In the genomic region with DNA sequence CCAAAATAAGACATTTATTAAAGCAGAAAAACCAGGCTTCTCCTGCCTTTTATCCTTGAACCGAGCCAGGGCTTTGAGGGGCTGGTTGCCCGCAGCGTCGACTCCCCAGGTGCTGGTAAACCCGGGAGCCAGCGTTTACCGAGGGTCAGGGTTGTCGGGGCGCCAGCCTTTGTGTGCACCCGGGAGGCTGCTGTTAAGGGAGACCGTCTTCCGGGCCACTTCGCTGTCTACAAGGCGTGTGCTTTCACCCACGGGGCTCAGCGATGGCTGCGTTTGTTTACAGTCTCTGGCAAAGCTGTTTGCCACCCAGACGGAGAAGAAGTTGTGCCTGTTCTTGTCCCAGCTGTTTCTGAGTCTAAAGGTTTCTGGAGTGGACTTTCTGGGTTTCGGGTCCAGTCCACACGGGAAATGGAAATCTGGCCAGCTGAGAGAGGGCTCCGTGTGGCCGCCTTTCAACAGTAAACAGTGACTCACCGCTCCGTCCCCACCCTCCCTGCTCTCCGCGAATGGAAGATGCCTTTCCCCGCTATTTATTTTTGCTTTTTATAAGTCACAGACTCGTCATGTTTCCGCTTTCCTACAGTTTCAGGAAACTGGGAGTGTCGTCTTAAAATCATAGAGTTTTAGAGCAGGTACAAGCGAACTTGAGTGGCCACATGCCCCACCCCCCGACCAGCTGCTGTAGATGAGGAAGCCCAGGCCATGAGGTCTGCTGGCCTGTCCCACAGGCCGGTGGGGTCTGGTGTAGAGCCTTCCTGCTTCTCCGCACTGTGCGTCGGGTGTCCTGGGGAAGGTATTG, we compare ENCODE assay signal across 8 cellular contexts. TPM values are rescaled to one million over a fixed set of nuclear protein-coding genes. Genes with fewer than 3 reads are reported as not detected.
DNase-seq lines count a peak whose midpoint lies in the region; ATAC-seq lines count a peak whose summit lies in the region.

No MANE protein-coding gene starts in this region.

- peak overlapping the region; percentile 45 for H4K91ac ChIP-seq in mesenchymal stem cell (ENCODE audit: low read length)

- H2BK120ac ChIP-seq in mesenchymal stem cell (ENCODE audit: low read depth, low read length): peak overlapping the region; percentile 87

- POLR2A ChIA-PET in activated CD4-positive, alpha-beta T cell treated with anti-CD3 and anti-CD28 coated beads, Interleukin-2, amount 10 ng/mL, durations not matched to agents 7 days and 5 days (lab: Charles Lee): no interaction called here

- H2AFZ ChIP-seq in mesenchymal stem cell (ENCODE audit: low read depth, low read length): no peak overlapping the region

- H3K9me3 ChIP-seq in mesenchymal stem cell (ENCODE audit: control insufficient read depth, low read length): no peaks in the 10 kb centered on the region

- peak overlapping the region; percentile 95 for H3K27ac Mint-ChIP-seq in activated CD4-positive, alpha-beta T cell treated with anti-CD3 and anti-CD28 coated beads, Interleukin-2, amount 10 ng/mL, durations not matched to agents 7 days and 5 days

- peak overlapping the region; percentile 3 for H2AK5ac ChIP-seq in mesenchymal stem cell (ENCODE audit: low read length, severe bottlenecking)

- H3K14ac ChIP-seq in mesenchymal stem cell (ENCODE audit: low read length in 2 of 2): peak overlapping the region in 1 of 2 experiments; percentile 19

- H2BK5ac ChIP-seq in mesenchymal stem cell (ENCODE audit: low read depth, low read length, poor library complexity, severe bottlenecking): peak overlapping the region; percentile 2

- peak overlapping the region; percentile 90 for H3K27ac ChIP-seq in mesenchymal stem cell (ENCODE audit: low read length, poor library complexity, severe bottlenecking)

- H3K4me1 Mint-ChIP-seq in activated CD4-positive, alpha-beta T cell treated with anti-CD3 and anti-CD28 coated beads, Interleukin-2, amount 10 ng/mL, durations not matched to agents 7 days and 5 days: peaks cover 35% of the 10 kb centered on the region

- H4K8ac ChIP-seq in mesenchymal stem cell (ENCODE audit: low read length): peak overlapping the region; percentile 78

- peak overlapping the region; percentile 88 for H3K9ac ChIP-seq in mesenchymal stem cell (ENCODE audit: low read length)

- H3K27me3 ChIP-seq in mesenchymal stem cell (ENCODE audit: control insufficient read depth in 1 of 2, insufficient read depth in 1 of 2, low read length in 2 of 2): no peaks in the 10 kb centered on the region

- H3K4me3 Mint-ChIP-seq in activated CD4-positive, alpha-beta T cell treated with anti-CD3 and anti-CD28 coated beads, Interleukin-2, amount 10 ng/mL, durations not matched to agents 7 days and 5 days: peak overlapping the region; percentile 85

- no peaks in the 10 kb centered on the region for H3K27me3 Mint-ChIP-seq in activated CD4-positive, alpha-beta T cell treated with anti-CD3 and anti-CD28 coated beads, Interleukin-2, amount 10 ng/mL, durations not matched to agents 7 days and 5 days

- 11% methylated on average over 36 of the region's 36 CpGs for WGBS in mesenchymal stem cell

- H3K23ac ChIP-seq in mesenchymal stem cell (ENCODE audit: low read length in 2 of 2): no peak overlapping the region

- peak overlapping the region; percentile 75 for H2BK15ac ChIP-seq in mesenchymal stem cell (ENCODE audit: low read depth, poor library complexity, severe bottlenecking)

- H3K4me3 ChIP-seq in mesenchymal stem cell (ENCODE audit: insufficient read depth in 1 of 2, low read depth in 1 of 2, low read length in 2 of 2): peak overlapping the region; percentile 26 to 86

- H3K79me1 ChIP-seq in mesenchymal stem cell (replicated peaks; ENCODE audit: low read length, poor library complexity, severe bottlenecking): peaks cover 2% of the 10 kb centered on the region

- peak overlapping the region; percentile 97 for H3K4me2 ChIP-seq in mesenchymal stem cell (ENCODE audit: low read length, poor library complexity, severe bottlenecking)

- peaks cover 67% of the 10 kb centered on the region for H3K4me1 ChIP-seq in mesenchymal stem cell (ENCODE audit: control insufficient read depth, insufficient read depth, low read depth, low read length)

- peaks cover 2% of the 10 kb centered on the region for H3K36me3 Mint-ChIP-seq in activated CD4-positive, alpha-beta T cell treated with anti-CD3 and anti-CD28 coated beads, Interleukin-2, amount 10 ng/mL, durations not matched to agents 7 days and 5 days (ENCODE audit: low read depth)

- H3K4ac ChIP-seq in mesenchymal stem cell (ENCODE audit: low read depth in 1 of 2, low read length in 2 of 2): peak overlapping the region; percentile 10 to 55

- H2BK12ac ChIP-seq in mesenchymal stem cell (ENCODE audit: low read length in 2 of 2): peak overlapping the region; percentile 23 to 94

- H3K36me3 ChIP-seq in mesenchymal stem cell (ENCODE audit: control insufficient read depth in 1 of 2, insufficient read depth in 2 of 2, low read depth in 1 of 2, low read length in 2 of 2): peaks cover 0 to 3% of the 10 kb centered on the region in 2 experiments

- H3K18ac ChIP-seq in mesenchymal stem cell (ENCODE audit: low read depth in 1 of 2, low read length in 2 of 2): peak overlapping the region; percentile 81 to 84

- CTCF ChIA-PET in activated CD4-positive, alpha-beta T cell treated with anti-CD3 and anti-CD28 coated beads, Interleukin-2, amount 10 ng/mL, durations not matched to agents 7 days and 5 days (lab: Charles Lee): interaction anchor here (0.6 to 1.0 kb wide), 3 partner anchors 20 to 100 kb away, joined by 3 read pairs; partner anchors contain the start of gene TMEM184A

- ATAC-seq in HG03354 (IDR thresholded peaks at IDR 0.05; ENCODE audit: poor library complexity, severe bottlenecking, unreplicated experiment): no peak

- peak; percentile 95 for DNase-seq in CD1c-positive myeloid dendritic cell (ENCODE audit: extremely low spot score)
- peak; percentile 93 for DNase-seq in LHCN-M2 (ENCODE audit: low read depth)
- DNase-seq in activated CD4-positive, alpha-beta T cell treated with anti-CD3 and anti-CD28 coated beads, Interleukin-2, amount 10 ng/mL, durations not matched to agents 7 days and 5 days: peak; percentile 67
- peak; percentile 96 to 97 for DNase-seq in dermis microvascular lymphatic vessel endothelial cell (ENCODE audit: low read depth in 2 of 2)
- peak; percentile 96 for DNase-seq in mesenchymal stem cell
- peak; percentile 30 to 34 for DNase-seq in stimulated activated CD8-positive, alpha-beta memory T cell treated with anti-CD3 and anti-CD28 coated beads, Interleukin-2, amount 100 ng/mL, for 48 hours (ENCODE audit: low read depth in 2 of 2)
- DNase-seq in NCI-H146 treated with DMSO at 0.1 percent for 48 hours (lab: John Stamatoyannopoulos, UW; ENCODE audit: unreplicated experiment): no peak

- no peaks in the 10 kb centered on the region for H3K9me3 Mint-ChIP-seq in activated CD4-positive, alpha-beta T cell treated with anti-CD3 and anti-CD28 coated beads, Interleukin-2, amount 10 ng/mL, durations not matched to agents 7 days and 5 days

RNA-seq across cellular contexts. Expression of gene MAFK, which starts 2.2 kb away (rescaled TPM):
- total RNA-seq in LHCN-M2 (2014; rRNA removed) (15.5 and 16.1 TPM in 2 replicates), dermis microvascular lymphatic vessel endothelial cell (22.1 and 40.8 TPM in 2 replicates)
- 14.5 TPM for polyA plus RNA-seq in LHCN-M2 (2012)
- total RNA-seq in activated CD4-positive, alpha-beta T cell treated with anti-CD3 and anti-CD28 coated beads, Interleukin-2, amount 10 ng/mL, durations not matched to agents 7 days and 5 days: 10 to 100 TPM; 24.7 to 29.3 TPM
- polyA plus RNA-seq in mesenchymal stem cell (2013, experiment 1 of 2): 12.8 TPM
- polyA plus RNA-seq in mesenchymal stem cell (2013, experiment 2 of 2): 12.8 TPM

RNA-seq across cellular contexts. Expression of gene TMEM184A, which starts 23.4 kb away (rescaled TPM):
- 0.06 and 0.11 TPM in 2 replicates for total RNA-seq in LHCN-M2 (2014; rRNA removed)
- 0.55 TPM for polyA plus RNA-seq in LHCN-M2 (2012)
- total RNA-seq in activated CD4-positive, alpha-beta T cell treated with anti-CD3 and anti-CD28 coated beads, Interleukin-2, amount 10 ng/mL, durations not matched to agents 7 days and 5 days: not detected
- under 0.01 and 0.13 TPM in 2 replicates for total RNA-seq in dermis microvascular lymphatic vessel endothelial cell
- 0.39 TPM for polyA plus RNA-seq in mesenchymal stem cell (2013, experiment 1 of 2)
- 0.45 TPM for polyA plus RNA-seq in mesenchymal stem cell (2013, experiment 2 of 2)

RNA-seq across cellular contexts. Expression of gene INTS1, which starts 28.5 kb away (rescaled TPM):
- total RNA-seq in LHCN-M2 (2014; rRNA removed) (68.9 and 69.6 TPM in 2 replicates), dermis microvascular lymphatic vessel endothelial cell (25.4 and 38.2 TPM in 2 replicates)
- 64.5 TPM for polyA plus RNA-seq in LHCN-M2 (2012)
- 100 to 1,000 TPM in 1 of 2 experiments, 10 to 100 TPM in 1; 90.6 to 104 TPM for total RNA-seq in activated CD4-positive, alpha-beta T cell treated with anti-CD3 and anti-CD28 coated beads, Interleukin-2, amount 10 ng/mL, durations not matched to agents 7 days and 5 days
- polyA plus RNA-seq in mesenchymal stem cell (2013, experiment 1 of 2): 23.4 TPM
- polyA plus RNA-seq in mesenchymal stem cell (2013, experiment 2 of 2): 22.7 TPM

RNA-seq across cellular contexts. Expression of gene PSMG3, which starts 37.2 kb away (rescaled TPM):
- total RNA-seq in LHCN-M2 (2014; rRNA removed) (89.6 and 91.1 TPM in 2 replicates), dermis microvascular lymphatic vessel endothelial cell (16.0 and 18.7 TPM in 2 replicates)
- 65.5 TPM for polyA plus RNA-seq in LHCN-M2 (2012)
- 10 to 100 TPM; 23.1 to 29.3 TPM for total RNA-seq in activated CD4-positive, alpha-beta T cell treated with anti-CD3 and anti-CD28 coated beads, Interleukin-2, amount 10 ng/mL, durations not matched to agents 7 days and 5 days
- 7.3 TPM for polyA plus RNA-seq in mesenchymal stem cell (2013, experiment 1 of 2)
- polyA plus RNA-seq in mesenchymal stem cell (2013, experiment 2 of 2): 8.7 TPM
